Comparison of ENCODE assay signal across 8 cellular contexts in genomic region chr1:212557739-212558664, GRCh38. TPM values are rescaled to one million over a fixed set of nuclear protein-coding genes. Genes with fewer than 3 reads are reported as not detected.
DNase-seq lines count a peak whose midpoint lies in the region; ATAC-seq and TF ChIP-seq lines count a peak whose summit lies in the region.

No MANE protein-coding gene starts in this region.

- H3K36me3 ChIP-seq in PC-9 (ENCODE audit: low read depth) (no peaks in the 10 kb centered on the region), ectodermal cell (ENCODE audit: control insufficient read depth, insufficient read depth, low read length) (no peaks in the 10 kb centered on the region), tibial nerve (no peaks in the 10 kb centered on the region)

- no peaks in the 10 kb centered on the region for H3K9me3 ChIP-seq in PC-9 (ENCODE audit: insufficient read depth, low read depth)
- no peaks in the 10 kb centered on the region for H3K9me3 ChIP-seq in ectodermal cell (ENCODE audit: control insufficient read depth, low read length)
- H3K9me3 ChIP-seq in tibial nerve, result peaks cover 0 to 3% (median 0%) of the 10 kb centered on the region in 4 donors

- 10 to 11% methylated on average over 45 of the region's 45 CpGs for WGBS in ectodermal cell, 2 experiments
- 22 to 41% methylated on average over 11 to 25 of the region's 45 CpGs for WGBS in tibial nerve, 2 donors

- POLR2A ChIA-PET in PC-9 (lab: Charles Lee; ENCODE audit: unreplicated experiment), result interaction anchor here (0.6 to 1.0 kb wide), 3 partner anchors 50 to 186 kb away, joined by 3 to 41 read pairs (median 16); partner anchors contain the start of gene ATF3

- intact Hi-C loops in PC-9 (cut with micrococcal nuclease; ENCODE audit: unreplicated experiment), result loop anchor here (1.0 to 2.0 kb wide), 2 partner anchors 72 to 81 kb away; no protein-coding TSS in a partner anchor

- ATAC-seq in HG02759 (IDR thresholded peaks at IDR 0.05; ENCODE audit: unreplicated experiment), result peak; percentile 43

- peak overlapping the region; percentile 77 for H3K4me2 ChIP-seq in PC-9

- H3K27me3 ChIP-seq in PC-9 (ENCODE audit: insufficient read depth, low read depth) (no peaks in the 10 kb centered on the region), ectodermal cell (ENCODE audit: control insufficient read depth, insufficient read depth, low read length, poor library complexity, severe bottlenecking) (peaks cover 21% of the 10 kb centered on the region), tibial nerve (no peaks in the 10 kb centered on the region)

- no peaks in the 10 kb centered on the region for H3K79me2 ChIP-seq in PC-9 (ENCODE audit: low read depth)

- CTCF ChIA-PET in PC-9 (lab: Charles Lee), result interaction anchor here (0.6 to 0.8 kb wide), 3 partner anchors 54 to 489 kb away, joined by 3 to 11 read pairs (median 9); no protein-coding TSS in a partner anchor

- BruUV-seq in PC-9 (replicated peaks; lab: Mats Ljungman, UMichigan), result TSS peak; percentile 66

- H2AFZ ChIP-seq in PC-9, result peak overlapping the region; percentile 93

- H3K9me2 ChIP-seq in PC-9 (ENCODE audit: insufficient read depth), result no peaks in the 10 kb centered on the region

- H3F3A ChIP-seq in PC-9 (ENCODE audit: insufficient read depth, low read depth), result peaks cover 34% of the 10 kb centered on the region

- H3K27ac ChIP-seq in PC-9, result peak overlapping the region; percentile 63
- no peak overlapping the region for H3K27ac ChIP-seq in ectodermal cell (ENCODE audit: insufficient read depth, low read depth, low read length, poor library complexity, severe bottlenecking)
- peak overlapping the region; percentile 96 to 99 (median 98) for H3K27ac ChIP-seq in tibial nerve

- H4K20me1 ChIP-seq in PC-9 (ENCODE audit: insufficient read depth), result no peaks in the 10 kb centered on the region

- H3K4me3 ChIP-seq in PC-9 (peak overlapping the region; percentile 67), ectodermal cell (ENCODE audit: insufficient read depth, low read depth, low read length) (peak overlapping the region; percentile 49), tibial nerve (peak overlapping the region; percentile 58 to 93 (median 84))

- no peak for TF ChIP-seq POLR2A in tibial nerve (IDR thresholded peaks at IDR 0.05)

- TF ChIP-seq CTCF in PC-9 (conservative IDR thresholded peaks at IDR 0.05), result no peak
- TF ChIP-seq CTCF in tibial nerve (IDR thresholded peaks at IDR 0.05), result peak in 1 of 5 experiments; percentile 38

- H3K4me1 ChIP-seq in PC-9 (replicated peaks; ENCODE audit: insufficient read depth) (peaks cover 23% of the 10 kb centered on the region), ectodermal cell (ENCODE audit: control insufficient read depth, insufficient read depth, low read length) (peaks cover 5% of the 10 kb centered on the region), tibial nerve (peaks cover 0 to 19% (median 5%) of the 10 kb centered on the region in 4 donors)

- DNase-seq in NCI-H146 (lab: John Stamatoyannopoulos, UW) (peak; percentile 39), NCI-H146 treated with DMSO at 0.1 percent for 48 hours (lab: John Stamatoyannopoulos, UW; ENCODE audit: unreplicated experiment) (no peak), PC-9 (peak in 1 of 2 experiments; percentile 50), lung microvascular endothelial cell (ENCODE audit: low read depth in 2 of 2) (peak; percentile 21 to 42), tibial nerve (ENCODE audit: low spot score in 2 of 2) (peak; percentile 38 to 50), RKO (ENCODE audit: low spot score) (no peak)

- no peak for TF ChIP-seq EP300 in tibial nerve (IDR thresholded peaks at IDR 0.05)

RNA-seq across cellular contexts. Expression of gene ATF3, which starts 50.6 kb away (rescaled TPM):
- 10.2 and 10.8 TPM in 2 replicates for total RNA-seq in PC-9 (2021)
- polyA plus RNA-seq in ectodermal cell (2013, experiment 1 of 4), result 37.0 TPM
- polyA plus RNA-seq in ectodermal cell (2013, experiment 2 of 4), result 42.6 TPM
- 26.2 TPM for polyA plus RNA-seq in ectodermal cell (2013, experiment 3 of 4)
- 36.8 TPM for polyA plus RNA-seq in ectodermal cell (2013, experiment 4 of 4)
- 0.87 and 1.2 TPM in 2 replicates for total RNA-seq in lung microvascular endothelial cell
- 10 to 100 TPM; 12.3 to 19.2 (median 13.7) TPM for total RNA-seq in tibial nerve

Comparison
In these comparisons a context has a peak if more than half of its experiments do, and no peak if none do; other contexts are left out.
1. DNase-seq: peak in NCI-H146 (single experiment), lung microvascular endothelial cell (2 of 2) and tibial nerve (2 of 2); none in NCI-H146 treated with DMSO at 0.1 percent for 48 hours (single experiment) and RKO (single experiment).
2. Peak in every context shown above with its lines, with median percentiles within 50 percentile points of each other: H3K4me3 ChIP-seq.